ENCODE assay signal across 8 cellular contexts in genomic region chr10:102502029-102502336, GRCh38. TPM values are rescaled to one million over a fixed set of nuclear protein-coding genes. Genes with fewer than 3 reads are reported as not detected.
DNase-seq lines count a peak whose midpoint lies in the region; ATAC-seq, FAIRE-seq and TF ChIP-seq lines count a peak whose summit lies in the region.

No MANE protein-coding gene starts in this region.

- peak overlapping the region; percentile 87 for H3K4me3 ChIP-seq in AG04449 (ENCODE audit: low read depth, low read length)
- H3K4me3 ChIP-seq in small intestine (ENCODE audit: low read depth in 1 of 2, low read length in 2 of 2), result peak overlapping the region; percentile 73 to 82

- no peaks in the 10 kb centered on the region for H3K36me3 ChIP-seq in small intestine (ENCODE audit: control insufficient read depth in 2 of 2, insufficient read depth in 2 of 2, low read length in 2 of 2)

- 0% methylated on average over 19 of the region's 19 CpGs for WGBS in small intestine, 3 donors

- no peaks in the 10 kb centered on the region for H3K27me3 ChIP-seq in small intestine (ENCODE audit: control insufficient read depth in 2 of 2, insufficient read depth in 2 of 2, low read length in 2 of 2)

- H3K9me3 ChIP-seq in small intestine (ENCODE audit: control insufficient read depth, low read depth), result no peaks in the 10 kb centered on the region

- POLR2A ChIA-PET in AG04449 (lab: Yijun Ruan, JAX), result no interaction called here

- ATAC-seq in GM18873 (IDR thresholded peaks at IDR 0.05; ENCODE audit: low FRiP score, unreplicated experiment) (peak; percentile 79), HG03135 (IDR thresholded peaks at IDR 0.05; ENCODE audit: unreplicated experiment) (peak; percentile 68)

- DNase-seq in AG04449 (ENCODE audit: low read depth, low spot score) (peak; percentile 96), NCI-H2196 (lab: John Stamatoyannopoulos, UW; ENCODE audit: unreplicated experiment) (peak; percentile 88), caudate nucleus (lab: John Stamatoyannopoulos, UW) (peak; percentile 83 to 100 (median 99)), iPS-NIHi11 (ENCODE audit: low spot score) (peak; percentile 99), small intestine (peak; percentile 100)

- H3K4me1 ChIP-seq in small intestine (ENCODE audit: control insufficient read depth in 2 of 2, insufficient read depth in 1 of 2, low read depth in 1 of 2, low read length in 1 of 2), result no peaks in the 10 kb centered on the region

- peak; percentile 30 for FAIRE-seq in small intestine (lab: Jason Lieb, UNC)

- TF ChIP-seq CTCF in AG04449 (IDR thresholded peaks at IDR 0.05; ENCODE audit: insufficient read depth, low read length, missing control alignments) (no peak), VCaP (conservative IDR thresholded peaks at IDR 0.05) (no peak)

- CTCF ChIA-PET in AG04449 (lab: Yijun Ruan, JAX), result interaction anchor here (1.0 to 12.2 kb wide), 17 partner anchors 10 to 211 kb away, joined by 3 to 300 read pairs (median 4); partner anchors contain the start of gene FBXL15

- H3K27ac ChIP-seq in VCaP (peak overlapping the region; percentile 90), caudate nucleus (ENCODE audit: low read depth, low read length) (peak overlapping the region; percentile 90), small intestine (ENCODE audit: low read depth in 1 of 2, low read length in 1 of 2) (peak overlapping the region; percentile 77 to 92)

RNA-seq across cellular contexts. Expression of gene ACTR1A, which starts 0.5 kb away (rescaled TPM):
- polyA plus RNA-seq in small intestine, result 10 to 100 TPM; 66.7 to 68.1 (median 67.8) TPM

RNA-seq across cellular contexts. Expression of gene SUFU, which starts 1.8 kb away (rescaled TPM):
- 1 to 10 TPM; 2.2 to 5.0 (median 3.1) TPM for polyA plus RNA-seq in small intestine

RNA-seq across cellular contexts. Expression of gene C10orf95, which starts 50.6 kb away (rescaled TPM):
- polyA plus RNA-seq in small intestine, result under 1 TPM in 1 of 3 donors, not detected in 2; 0.61 TPM

Comparison
In these comparisons a context has a peak if more than half of its experiments do, and no peak if none do; other contexts are left out.
1. Peak in every context shown above with its lines: DNase-seq, ATAC-seq, H3K4me3 ChIP-seq and H3K27ac ChIP-seq.